In genomic region chr2:149160701-149161217, GRCh38 we compare ENCODE assay signal across 8 cellular contexts.
DNase-seq lines count a peak whose midpoint lies in the region; ATAC-seq lines count a peak whose summit lies in the region.

No MANE protein-coding gene starts in this region.

- no peak overlapping the region for H3K4me3 Mint-ChIP-seq in activated naive CD4-positive, alpha-beta T cell treated with anti-CD3 and anti-CD28 coated beads for 36 hours
- peak overlapping the region in 1 of 3 donors; percentile 22 for H3K4me3 Mint-ChIP-seq in T-cell
- peak overlapping the region in 1 of 10 donors; percentile 34 for H3K4me3 Mint-ChIP-seq in naive thymus-derived CD4-positive, alpha-beta T cell

- no peaks in the 10 kb centered on the region for H3K27me3 ChIP-seq in naive thymus-derived CD4-positive, alpha-beta T cell (ENCODE audit: control insufficient read depth in 2 of 2, insufficient read depth in 2 of 2, low read length in 2 of 2)

- peaks cover 28% of the 10 kb centered on the region for H3K27me3 Mint-ChIP-seq in activated naive CD4-positive, alpha-beta T cell treated with anti-CD3 and anti-CD28 coated beads for 36 hours (ENCODE audit: low read depth)
- peaks cover 12 to 14% of the 10 kb centered on the region in 2 donors for H3K27me3 Mint-ChIP-seq in T-cell
- peaks cover 0 to 25% (median 13%) of the 10 kb centered on the region in 5 donors for H3K27me3 Mint-ChIP-seq in naive thymus-derived CD4-positive, alpha-beta T cell

- intact Hi-C loops in activated naive CD4-positive, alpha-beta T cell treated with anti-CD3 and anti-CD28 coated beads for 36 hours (cut with micrococcal nuclease) = loop anchor here (10.0 kb wide), 1 partner anchor 636 kb away; no protein-coding TSS in a partner anchor
- intact Hi-C loops in naive thymus-derived CD4-positive, alpha-beta T cell (cut with micrococcal nuclease) = no loop called here

- H3K4me1 Mint-ChIP-seq in activated naive CD4-positive, alpha-beta T cell treated with anti-CD3 and anti-CD28 coated beads for 36 hours (ENCODE audit: low read depth) = peaks cover 14% of the 10 kb centered on the region
- H3K4me1 Mint-ChIP-seq in T-cell = peaks cover 13 to 16% (median 15%) of the 10 kb centered on the region in 3 donors
- H3K4me1 Mint-ChIP-seq in naive thymus-derived CD4-positive, alpha-beta T cell = peaks cover 3 to 13% (median 12%) of the 10 kb centered on the region in 7 donors

- peak; percentile 41 for DNase-seq in activated naive CD4-positive, alpha-beta T cell treated with anti-CD3 and anti-CD28 coated beads for 36 hours
- no peak for DNase-seq in activated naive CD4-positive, alpha-beta T cell (lab: John Stamatoyannopoulos, UW)
- DNase-seq in T-cell (peak in 27 of 34 experiments; percentile 1 to 56 (median 17)), NCI-H748 (lab: John Stamatoyannopoulos, UW; ENCODE audit: unreplicated experiment) (no peak), Ammon's horn (ENCODE audit: low spot score) (no peak), superior temporal gyrus (ENCODE audit: extremely low spot score) (no peak)
- DNase-seq in naive thymus-derived CD4-positive, alpha-beta T cell = peak in 4 of 9 donors; percentile 2 to 53 (median 32)

- no peaks in the 10 kb centered on the region for H3K4me1 ChIP-seq in naive thymus-derived CD4-positive, alpha-beta T cell (ENCODE audit: control insufficient read depth in 2 of 2, insufficient read depth in 2 of 2, low read length in 2 of 2)

- CTCF ChIA-PET in activated naive CD4-positive, alpha-beta T cell treated with anti-CD3 and anti-CD28 coated beads for 36 hours (lab: Charles Lee) = no interaction called here
- CTCF ChIA-PET in T-cell (lab: Charles Lee) = interaction anchor here in 1 of 2 donors (1.3 kb wide), 1 partner anchor 9 kb away, joined by 4 read pairs; no protein-coding TSS in a partner anchor
- CTCF ChIA-PET in naive thymus-derived CD4-positive, alpha-beta T cell (lab: Charles Lee) = no interaction called here

- no peaks in the 10 kb centered on the region for H3K36me3 ChIP-seq in naive thymus-derived CD4-positive, alpha-beta T cell (ENCODE audit: control insufficient read depth in 2 of 3, insufficient read depth in 3 of 3, low read length in 3 of 3)

- H3K27ac Mint-ChIP-seq in activated naive CD4-positive, alpha-beta T cell treated with anti-CD3 and anti-CD28 coated beads for 36 hours = no peak overlapping the region
- H3K27ac Mint-ChIP-seq in T-cell = no peak overlapping the region
- no peak overlapping the region for H3K27ac Mint-ChIP-seq in naive thymus-derived CD4-positive, alpha-beta T cell

- POLR2A ChIA-PET in T-cell (lab: Charles Lee) = no interaction called here
- POLR2A ChIA-PET in naive thymus-derived CD4-positive, alpha-beta T cell (lab: Charles Lee) = no interaction called here

- H3K4me3 ChIP-seq in naive thymus-derived CD4-positive, alpha-beta T cell (ENCODE audit: low read length) = no peak overlapping the region

- H3K36me3 Mint-ChIP-seq in activated naive CD4-positive, alpha-beta T cell treated with anti-CD3 and anti-CD28 coated beads for 36 hours (ENCODE audit: low read depth) = no peaks in the 10 kb centered on the region
- no peaks in the 10 kb centered on the region for H3K36me3 Mint-ChIP-seq in T-cell
- no peaks in the 10 kb centered on the region for H3K36me3 Mint-ChIP-seq in naive thymus-derived CD4-positive, alpha-beta T cell

- ATAC-seq in HG03103 (IDR thresholded peaks at IDR 0.05; ENCODE audit: low read depth, unreplicated experiment) (peak; percentile 99), T-cell (replicated peaks in 1 of 4) (peak; percentile 59 to 99 (median 88))
- ATAC-seq in naive thymus-derived CD4-positive, alpha-beta T cell = peak; percentile 84

- no peak overlapping the region for H3K27ac ChIP-seq in naive thymus-derived CD4-positive, alpha-beta T cell (ENCODE audit: low read depth, low read length)

- no peaks in the 10 kb centered on the region for H3K9me3 Mint-ChIP-seq in activated naive CD4-positive, alpha-beta T cell treated with anti-CD3 and anti-CD28 coated beads for 36 hours
- no peaks in the 10 kb centered on the region for H3K9me3 Mint-ChIP-seq in T-cell
- H3K9me3 Mint-ChIP-seq in naive thymus-derived CD4-positive, alpha-beta T cell = no peaks in the 10 kb centered on the region

- H3K9me3 ChIP-seq in naive thymus-derived CD4-positive, alpha-beta T cell (ENCODE audit: control insufficient read depth in 2 of 3, low read length in 3 of 3) = no peaks in the 10 kb centered on the region

Comparison
In these comparisons a context has a peak if more than half of its experiments do, and no peak if none do; other contexts are left out.
1. DNase-seq: peak in activated naive CD4-positive, alpha-beta T cell treated with anti-CD3 and anti-CD28 coated beads for 36 hours (single experiment) and T-cell (27 of 34); none in activated naive CD4-positive, alpha-beta T cell (0 of 4), NCI-H748 (single experiment), Ammon's horn (single experiment) and superior temporal gyrus (single experiment).
2. Peak in every context shown above with its lines, with median percentiles within 50 percentile points of each other: ATAC-seq.